Comparison of ENCODE assay signal across 19 cellular contexts in genomic region chr1:95067069-95067468, GRCh38. TPM values are rescaled to one million over a fixed set of nuclear protein-coding genes. Genes with fewer than 3 reads are reported as not detected.
DNase-seq lines count a peak whose midpoint lies in the region; ATAC-seq and TF ChIP-seq lines count a peak whose summit lies in the region.
"Had no signal": no experiment of that assay in that cellular context is flagged by ENCODE, and none has a peak within 500 bp of the region (broad histone marks: within the 10 kb centered on the region; RNA-seq: fewer than 3 reads in every experiment).

No MANE protein-coding gene starts in this region.

- no peaks in the 10 kb centered on the region for H3K36me3 ChIP-seq in adrenal gland (replicated peaks in 1 of 2)
- peaks cover 0 to 14% (median 8%) of the 10 kb centered on the region in 5 donors for H3K36me3 ChIP-seq in subcutaneous abdominal adipose tissue (ENCODE audit: control insufficient read depth in 5 of 5, insufficient read depth in 5 of 5, low read length in 5 of 5)
- H3K36me3 ChIP-seq in H7 (replicated peaks; ENCODE audit: control insufficient read depth, insufficient read depth, low read length) = no peaks in the 10 kb centered on the region

- no peak for TF ChIP-seq CTCF in adrenal gland (IDR thresholded peaks at IDR 0.05)

- peaks cover 13 to 31% of the 10 kb centered on the region in 2 donors for H3K4me1 ChIP-seq in adrenal gland (replicated peaks in 1 of 2)
- peaks cover 0 to 25% (median 10%) of the 10 kb centered on the region in 5 donors for H3K4me1 ChIP-seq in subcutaneous abdominal adipose tissue (ENCODE audit: control insufficient read depth in 5 of 5, insufficient read depth in 5 of 5, low read length in 5 of 5)

- H3K4me3 ChIP-seq in adrenal gland (no peak overlapping the region), subcutaneous abdominal adipose tissue (ENCODE audit: low read depth in 1 of 5, low read length in 5 of 5) (no peak overlapping the region), H7 (ENCODE audit: insufficient read depth, low read depth, low read length) (no peak overlapping the region)
- H3K4me3 ChIP-seq: esophagus squamous epithelium, smooth muscle cell had no signal

- peak; percentile 30 for DNase-seq in DMS53 (lab: John Stamatoyannopoulos, UW)
- DNase-seq in DMS53 treated with DMSO at 0.1 percent for 48 hours (lab: John Stamatoyannopoulos, UW; ENCODE audit: unreplicated experiment) = no peak
- DNase-seq in NCI-H2029 treated with DMSO at 0.1 percent for 48 hours (lab: John Stamatoyannopoulos, UW) = peak; percentile 69
- DNase-seq in adrenal gland = peak in 6 of 7 donors; percentile 30 to 69 (median 56)
- DNase-seq in H7 = no peak
- no peak for DNase-seq in AG08395 (ENCODE audit: low spot score)
- DNase-seq: activated CD4-positive, CD25-positive, alpha-beta regulatory T cell treated with anti-CD3 and anti-CD28 coated beads, Interleukin-2, amount 50 U/mL, for 72 hours; activated naive CD4-positive, alpha-beta T cell; esophagus squamous epithelium; hippocampal formation; midbrain; NCI-H524 treated with DMSO at 0.1 percent for 48 hours; RPMI8226 had no signal

- intact Hi-C loops in adrenal gland (cut with DNase I) = no loop called here

- H3K9me3 ChIP-seq in adrenal gland (replicated peaks in 1 of 3) (no peaks in the 10 kb centered on the region), subcutaneous abdominal adipose tissue (ENCODE audit: control insufficient read depth in 5 of 5, low read length in 5 of 5) (no peaks in the 10 kb centered on the region)
- H3K9me3 ChIP-seq: esophagus squamous epithelium had no signal

- WGBS in adrenal gland, 4 donors = 31 to 40% (median 37%) methylated on average over 2 of the region's 2 CpGs

- ATAC-seq in GM21717 (IDR thresholded peaks at IDR 0.05; ENCODE audit: unreplicated experiment) = no peak

- no peak overlapping the region for H3K9ac ChIP-seq in subcutaneous abdominal adipose tissue (ENCODE audit: low read length in 5 of 5)

- TF ChIP-seq POLR2A in adrenal gland (IDR thresholded peaks at IDR 0.05) = no peak

- H3K27ac ChIP-seq in adrenal gland (peak overlapping the region in 4 of 5 donors; percentile 56 to 67 (median 65)), subcutaneous abdominal adipose tissue (ENCODE audit: low read depth, low read length) (peak overlapping the region; percentile 39)
- H3K27ac ChIP-seq: 22Rv1, esophagus squamous epithelium had no signal

- H3K27me3 ChIP-seq in adrenal gland = no peaks in the 10 kb centered on the region
- H3K27me3 ChIP-seq in subcutaneous abdominal adipose tissue (ENCODE audit: control insufficient read depth in 5 of 5, insufficient read depth in 4 of 5, low read length in 5 of 5) = no peaks in the 10 kb centered on the region
- no peaks in the 10 kb centered on the region for H3K27me3 ChIP-seq in H7 (ENCODE audit: control insufficient read depth, insufficient read depth, low read length)
- H3K27me3 ChIP-seq: esophagus squamous epithelium had no signal

RNA-seq across cellular contexts. Expression of gene ALG14, which starts 5.7 kb away (rescaled TPM):
- 10 to 100 TPM in 5 of 8 donors, 1 to 10 TPM in 3; 2.2 to 24.3 (median 14.3) TPM for total RNA-seq in adrenal gland
- polyA plus RNA-seq in adrenal gland = 10 to 100 TPM in 1 of 3 donors, 1 to 10 TPM in 2; 1.5 to 29.9 (median 3.0) TPM
- total RNA-seq in H7 (2014; rRNA removed; shearing (Covaris generic)) = 0.67 and 0.73 TPM in 2 replicates

RNA-seq across cellular contexts. Expression of gene TLCD4, which starts 50.1 kb away (rescaled TPM):
- total RNA-seq in adrenal gland = 10 to 100 TPM; 15.4 to 41.3 (median 23.4) TPM
- polyA plus RNA-seq in adrenal gland = 10 to 100 TPM in 1 of 3 donors, 1 to 10 TPM in 2; 1.6 to 14.3 (median 3.3) TPM
- total RNA-seq in H7 (2014; rRNA removed; shearing (Covaris generic)) = 2.5 and 3.3 TPM in 2 replicates
- total RNA-seq: T-helper 1 cell treated with Interleukin-12 subunit alpha and Interleukin-12 subunit beta and Interleukin-4 antibody, amounts not matched to agents 30 ng/mL and 1 ng/mL, for 36 hours had no signal
- polyA plus RNA-seq: CD14-positive monocyte had no signal

Comparison
In these comparisons a context has a peak if more than half of its experiments do, and no peak if none do; other contexts are left out.
1. DNase-seq: peak in DMS53 (single experiment), NCI-H2029 treated with DMSO at 0.1 percent for 48 hours (single experiment) and adrenal gland (6 of 7); none in DMS53 treated with DMSO at 0.1 percent for 48 hours (single experiment), H7 (single experiment) and AG08395 (single experiment).